In the genomic region with DNA sequence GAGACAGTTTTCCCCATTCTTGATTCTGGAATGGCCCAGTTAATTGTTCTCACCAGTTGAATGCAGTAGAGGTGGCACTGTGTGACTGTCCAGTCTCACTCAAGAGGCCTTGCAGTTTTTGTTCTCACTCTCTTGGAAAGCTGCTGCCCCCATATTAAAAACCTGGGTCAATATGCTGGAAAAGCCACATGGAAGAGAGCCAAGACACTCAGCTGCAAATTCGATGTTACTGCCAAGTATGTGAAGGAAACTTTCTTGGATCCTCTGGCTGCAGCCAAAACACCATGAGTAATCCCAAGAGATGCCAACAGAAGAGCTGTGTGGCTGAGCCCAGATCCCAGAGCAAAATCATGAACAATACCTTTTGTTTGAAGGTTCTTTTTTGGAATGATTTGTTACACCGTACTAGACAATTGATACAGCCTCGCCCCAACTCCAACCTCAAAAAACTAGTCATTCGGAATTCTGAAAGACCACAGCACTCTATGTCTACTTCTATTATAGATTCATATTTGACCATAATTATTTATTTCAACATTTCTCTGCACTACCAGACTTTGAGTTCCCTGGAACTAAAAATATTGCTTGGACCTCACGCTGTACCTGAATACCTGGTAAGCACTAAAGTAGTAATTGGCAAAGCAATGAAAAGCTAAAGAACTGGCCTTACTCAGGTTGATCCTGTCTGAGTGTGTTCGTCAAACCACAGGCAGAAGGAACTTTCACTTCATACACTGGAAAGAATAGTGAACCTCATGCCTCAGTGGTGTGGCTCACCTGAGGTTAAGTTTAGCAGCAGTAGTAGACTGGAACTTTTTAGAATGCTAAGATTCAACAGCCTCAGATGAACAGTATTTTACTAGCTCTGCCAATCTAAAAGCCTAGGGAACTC, we compare ENCODE assay signal across 9 cellular contexts.
DNase-seq lines count a peak whose midpoint lies in the region; ATAC-seq lines count a peak whose summit lies in the region.
"Had no signal": no experiment of that assay in that cellular context is flagged by ENCODE, and none has a peak within 500 bp of the region (broad histone marks: within the 10 kb centered on the region; RNA-seq: fewer than 3 reads in every experiment).

No MANE protein-coding gene starts in this region.

- no peaks in the 10 kb centered on the region for H3K9me3 ChIP-seq in skeletal muscle satellite cell (replicated peaks; ENCODE audit: low read length)

- peaks cover 10% of the 10 kb centered on the region for H3K36me3 Mint-ChIP-seq in T-cell

- DNase-seq in GM04503 (ENCODE audit: low read depth) (peak; percentile 89), SW 1271 (lab: John Stamatoyannopoulos, UW) (peak; percentile 60 to 86), globus pallidus (ENCODE audit: low spot score) (peak; percentile 35), T-cell (no peak), NCI-H146 (lab: John Stamatoyannopoulos, UW) (no peak)
- DNase-seq in activated CD4-positive, alpha-beta T cell treated with anti-CD3 and anti-CD28 coated beads, Interleukin-2, amount 50 U/mL, for 48 hours: no peak
- DNase-seq: activated T-cell treated with anti-CD3 and anti-CD28 coated beads, Interleukin-2, amount 50 U/mL, for 48 hours had no signal

- peaks cover 52% of the 10 kb centered on the region for H3K4me1 ChIP-seq in skeletal muscle satellite cell (ENCODE audit: control insufficient read depth, insufficient read depth, low read length)

- H3K4me1 Mint-ChIP-seq in T-cell: no peaks in the 10 kb centered on the region

- no peak overlapping the region for H3K27ac Mint-ChIP-seq in T-cell

- peak overlapping the region; percentile 29 for H3K4me3 ChIP-seq in skeletal muscle satellite cell (ENCODE audit: low read length)

- peaks cover 3 to 14% (median 4%) of the 10 kb centered on the region in 3 donors for H3K9me3 Mint-ChIP-seq in T-cell

- no peak overlapping the region for H3K4me3 Mint-ChIP-seq in T-cell

- peak overlapping the region; percentile 74 for H3K4me2 ChIP-seq in skeletal muscle satellite cell (ENCODE audit: low read length)

- CTCF ChIA-PET in T-cell (lab: Charles Lee): no interaction called here

- POLR2A ChIA-PET in T-cell (lab: Charles Lee): no interaction called here

- ATAC-seq in T-cell (replicated peaks in 1 of 4) (no peak), HG03469 (IDR thresholded peaks at IDR 0.05; ENCODE audit: unreplicated experiment) (no peak)

- H3K36me3 ChIP-seq in skeletal muscle satellite cell (ENCODE audit: insufficient read depth, low read length): no peaks in the 10 kb centered on the region

- H3K27me3 Mint-ChIP-seq in T-cell: no peaks in the 10 kb centered on the region

- peak overlapping the region; percentile 77 for H3K9ac ChIP-seq in skeletal muscle satellite cell (ENCODE audit: low read depth, low read length)

- H3K27me3 ChIP-seq in skeletal muscle satellite cell (ENCODE audit: control insufficient read depth, insufficient read depth, low read length): no peaks in the 10 kb centered on the region

Comparison
In these comparisons a context has a peak if more than half of its experiments do, and no peak if none do; other contexts are left out.
1. DNase-seq: peak in GM04503 (single experiment), SW 1271 (2 of 2) and globus pallidus (single experiment); none in T-cell (0 of 34), activated CD4-positive, alpha-beta T cell treated with anti-CD3 and anti-CD28 coated beads, Interleukin-2, amount 50 U/mL, for 48 hours (0 of 2) and NCI-H146 (single experiment).